In the genomic region with DNA sequence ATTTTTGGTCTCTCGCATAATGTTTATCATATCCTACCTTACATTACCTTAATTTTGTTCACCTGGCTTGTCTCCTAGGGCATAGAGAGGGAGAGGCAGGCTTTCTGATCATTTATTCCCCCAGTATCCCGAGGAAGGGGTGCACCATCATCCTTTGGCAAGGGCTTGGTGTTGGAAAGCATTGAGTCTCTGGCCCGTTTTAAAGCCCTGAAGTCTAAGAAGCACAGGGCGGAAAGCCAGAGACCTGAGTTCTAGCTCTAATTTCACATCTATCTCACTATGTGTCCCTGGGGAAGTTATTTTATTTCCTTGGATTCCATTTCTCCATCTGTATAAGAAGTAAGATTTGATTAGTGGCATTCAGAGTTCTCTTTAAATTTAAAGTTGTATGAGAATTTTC, we compare ENCODE assay signal across 38 cellular contexts. TPM values are rescaled to one million over a fixed set of nuclear protein-coding genes. Genes with fewer than 3 reads are reported as not detected.
"Had no signal": no experiment of that assay in that cellular context is flagged by ENCODE, and none has a peak within 500 bp of the region (broad histone marks: within the 10 kb centered on the region; RNA-seq: fewer than 3 reads in every experiment).

No MANE protein-coding gene starts in this region.

- H3K36me3 ChIP-seq: ascending aorta, cardiac muscle cell, MG63, WERI-Rb-1 had no signal

- DNase-seq: activated CD4-positive, alpha-beta memory T cell treated with anti-CD3 and anti-CD28 coated beads, Interleukin-2, amount 10 ng/mL, durations not matched to agents 7 days and 5 days; activated CD4-positive, alpha-beta T cell treated with anti-CD3 and anti-CD28 coated beads for 1 hour; activated CD4-positive, alpha-beta T cell treated with anti-CD3 and anti-CD28 coated beads for 48 hours; activated CD4-positive, CD25-positive, alpha-beta regulatory T cell; activated CD8-positive, alpha-beta memory T cell treated with anti-CD3 and anti-CD28 coated beads for 24 hours; activated CD8-positive, alpha-beta memory T cell treated with anti-CD3 and anti-CD28 coated beads, Interleukin-2, amount 10 ng/mL, durations not matched to agents 7 days and 5 days; activated CD8-positive, alpha-beta memory T cell treated with anti-CD3 and anti-CD28 coated beads, Interleukin-2, amount 50 U/mL, for 48 hours; activated effector memory CD4-positive, alpha-beta T cell treated with Interleukin-2 at 50 U/mL for 16 hours; activated naive CD4-positive, alpha-beta T cell treated with anti-CD3 and anti-CD28 coated beads, Interleukin-2, amount 50 U/mL, for 16 hours; activated naive CD8-positive, alpha-beta T cell treated with anti-CD3 and anti-CD28 coated beads for 36 hours; activated T-cell treated with anti-CD3 and anti-CD28 coated beads, Interleukin-2, amount 50 U/mL, for 48 hours; amniotic stem cell; Kasumi-1; KG1; MG63; NCI-H1048; NCI-H1105 treated with DMSO at 0.1 percent for 48 hours; NCI-H1436; NCI-H1694; NCI-H1930; NCI-H2081 treated with DMSO at 0.1 percent for 48 hours; NCI-H226; NCI-H446 treated with DMSO at 0.1 percent for 48 hours; NCI-H524; NCI-H69; NCI-H82; SIG-M5; SW 1271; T-helper 1 cell; T-helper 2 cell; T-helper 9 cell; WERI-Rb-1 had no signal

- ATAC-seq: activated CD8-positive, alpha-beta memory T cell treated with anti-CD3 and anti-CD28 coated beads, Interleukin-2, amount 10 ng/mL, durations not matched to agents 7 days and 5 days; Panc1; SK-N-SH treated with all-trans-retinoic acid at 6 μM for 48 hours had no signal

- H3K27me3 ChIP-seq: ascending aorta, cardiac muscle cell, MG63 had no signal

- H3K4me1 ChIP-seq: ascending aorta had no signal

- H3K9me3 ChIP-seq: ascending aorta, MG63 had no signal

- H3K27ac ChIP-seq: ascending aorta, cardiac muscle cell, WERI-Rb-1 had no signal

- H3K4me3 ChIP-seq: ascending aorta, cardiac muscle cell, MG63 had no signal

RNA-seq across cellular contexts. Expression of a gene that starts 10.3 kb away (rescaled TPM):
- total RNA-seq: activated CD4-positive, alpha-beta memory T cell treated with anti-CD3 and anti-CD28 coated beads, Interleukin-2, amount 10 ng/mL, durations not matched to agents 7 days and 5 days; activated CD8-positive, alpha-beta memory T cell treated with anti-CD3 and anti-CD28 coated beads, Interleukin-2, amount 10 ng/mL, durations not matched to agents 7 days and 5 days; activated naive CD8-positive, alpha-beta T cell treated with anti-CD3 and anti-CD28 coated beads for 36 hours; ascending aorta; RPMI7951; SK-MEL-5 had no signal
